ENCODE assay signal across 13 cellular contexts in the genomic region with DNA sequence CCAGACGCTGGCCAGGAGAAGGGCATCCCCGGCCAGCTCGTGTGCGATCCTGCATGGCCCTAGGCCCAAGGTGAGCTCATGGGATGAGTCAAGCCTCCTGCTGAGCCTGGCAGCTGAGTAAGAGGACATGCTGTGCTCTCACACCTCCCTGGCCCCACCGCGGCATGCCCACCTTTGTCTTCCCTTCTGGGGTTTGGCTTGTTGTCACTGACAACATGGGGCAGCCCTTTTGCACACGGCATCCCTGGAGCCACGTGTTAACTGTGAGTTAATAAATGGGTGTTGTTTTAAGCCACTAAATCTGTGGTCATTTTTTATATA. TPM values are rescaled to one million over a fixed set of nuclear protein-coding genes. Genes with fewer than 3 reads are reported as not detected.
DNase-seq lines count a peak whose midpoint lies in the region; ATAC-seq and TF ChIP-seq lines count a peak whose summit lies in the region.
"Had no signal": no experiment of that assay in that cellular context is flagged by ENCODE, and none has a peak within 500 bp of the region (broad histone marks: within the 10 kb centered on the region; RNA-seq: fewer than 3 reads in every experiment).

No MANE protein-coding gene starts in this region.

- no peak for DNase-seq in GM23338 (ENCODE audit: low spot score)
- no peak for DNase-seq in Panc1 (ENCODE audit: low read depth, low spot score)
- peak; percentile 99 for DNase-seq in epithelial cell of esophagus (ENCODE audit: low read depth)
- peak; percentile 70 to 91 for DNase-seq in psoas muscle
- DNase-seq in activated T-cell treated with anti-CD3 and anti-CD28 coated beads, Interleukin-2, amount 50 U/mL, for 72 hours: no peak
- DNase-seq: Caco-2, dermis blood vessel endothelial cell had no signal

- H3K4me1 ChIP-seq in GM23338 (ENCODE audit: insufficient read depth) (no peaks in the 10 kb centered on the region), Panc1 (ENCODE audit: control insufficient read depth, insufficient read depth, low read length) (peaks cover 8% of the 10 kb centered on the region), psoas muscle (peaks cover 25% of the 10 kb centered on the region)

- no peak overlapping the region for H3K27ac ChIP-seq in GM23338 (ENCODE audit: low read depth)
- H3K27ac ChIP-seq in Panc1 (ENCODE audit: low read length): no peak overlapping the region; the same call in 1 of the 2 replicates
- H3K27ac ChIP-seq in psoas muscle: peak overlapping the region; percentile 43
- H3K27ac ChIP-seq: tibial artery had no signal

- H3K4me2 ChIP-seq in GM23338: no peak overlapping the region

- no TSS peak for BruUV-seq in Panc1 (replicated peaks; lab: Mats Ljungman, UMichigan)

- H2AFZ ChIP-seq in GM23338: peak overlapping the region; percentile 69; the same call in 1 of the 2 replicates

- no peak overlapping the region for H3K4me3 ChIP-seq in GM23338
- no peak overlapping the region for H3K4me3 ChIP-seq in Panc1 (ENCODE audit: low read depth in 2 of 2, low read length in 2 of 2)
- no peak overlapping the region for H3K4me3 ChIP-seq in epithelial cell of esophagus (ENCODE audit: low read length)
- H3K4me3 ChIP-seq in psoas muscle: no peak overlapping the region
- H3K4me3 ChIP-seq: tibial artery had no signal

- H3K4me1 Mint-ChIP-seq in GM23338: peaks cover 20% of the 10 kb centered on the region
- H3K4me1 Mint-ChIP-seq in activated T-cell treated with anti-CD3 and anti-CD28 coated beads, Interleukin-2, amount 50 U/mL, for 72 hours (ENCODE audit: low read depth): peaks cover 25% of the 10 kb centered on the region

- in situ Hi-C loops in Panc1 (cut with HindIII; ENCODE audit: low pct_unique_long_range_greater_than_20kb, low sequenced_read_pairs): no loop called here

- H3K36me3 Mint-ChIP-seq in GM23338 (ENCODE audit: low read depth): no peaks in the 10 kb centered on the region
- peaks cover 0 to 2% of the 10 kb centered on the region in 2 donors for H3K36me3 Mint-ChIP-seq in activated T-cell treated with anti-CD3 and anti-CD28 coated beads, Interleukin-2, amount 50 U/mL, for 72 hours (ENCODE audit: insufficient read depth in 2 of 2)

- no peaks in the 10 kb centered on the region for H3K79me2 ChIP-seq in GM23338 (replicated peaks; ENCODE audit: insufficient read depth)

- H4K20me1 ChIP-seq in GM23338 (replicated peaks; ENCODE audit: insufficient read depth): no peaks in the 10 kb centered on the region

- intact Hi-C loops in Panc1 (cut with micrococcal nuclease; ENCODE audit: unreplicated experiment): no loop called here
- intact Hi-C loops in psoas muscle (cut with DNase I): no loop called here

- POLR2A ChIA-PET in Panc1 (lab: Charles Lee): no interaction called here

- no peaks in the 10 kb centered on the region for H3K9me2 ChIP-seq in GM23338 (ENCODE audit: insufficient read depth)

- no peak overlapping the region for H3K4me3 Mint-ChIP-seq in GM23338
- H3K4me3 Mint-ChIP-seq in activated T-cell treated with anti-CD3 and anti-CD28 coated beads, Interleukin-2, amount 50 U/mL, for 72 hours: no peak overlapping the region
- H3K4me3 Mint-ChIP-seq: activated T-helper 17 cell treated with anti-CD3 and anti-CD28 coated beads, Interleukin-2, amount 50 U/mL, for 72 hours; nephron had no signal

- no peaks in the 10 kb centered on the region for H3F3A ChIP-seq in GM23338 (replicated peaks; ENCODE audit: low read depth)

- CTCF ChIA-PET in Panc1 (lab: Charles Lee): interaction anchor here (0.5 to 2.4 kb wide), 3 partner anchors 23 to 34 kb away, joined by 3 to 11 read pairs (median 9); no protein-coding TSS in a partner anchor

- H3K27me3 ChIP-seq in GM23338 (ENCODE audit: insufficient read depth): no peaks in the 10 kb centered on the region
- H3K27me3 ChIP-seq in Panc1 (ENCODE audit: control insufficient read depth, insufficient read depth, low read length): no peaks in the 10 kb centered on the region
- H3K27me3 ChIP-seq in psoas muscle (ENCODE audit: insufficient read depth in 3 of 3, low read length in 2 of 3): no peaks in the 10 kb centered on the region
- H3K27me3 ChIP-seq: tibial artery had no signal

- H3K36me3 ChIP-seq in GM23338 (ENCODE audit: insufficient read depth): no peaks in the 10 kb centered on the region
- no peaks in the 10 kb centered on the region for H3K36me3 ChIP-seq in Panc1 (ENCODE audit: control insufficient read depth, insufficient read depth, low read length)
- H3K36me3 ChIP-seq in psoas muscle (ENCODE audit: insufficient read depth in 1 of 2, low read depth in 1 of 2): no peaks in the 10 kb centered on the region
- H3K36me3 ChIP-seq: tibial artery had no signal

- WGBS in psoas muscle, 3 donors: 26 to 51% (median 34%) methylated on average over 8 of the region's 8 CpGs

- ATAC-seq in GM23338 (peak; percentile 67), Panc1 (peak; percentile 89), psoas muscle (peak; percentile 93 to 98 (median 96)), GM21447 (IDR thresholded peaks at IDR 0.05; ENCODE audit: unreplicated experiment) (no peak), GM18498 (IDR thresholded peaks at IDR 0.05; ENCODE audit: unreplicated experiment) (no peak), HG02973 (IDR thresholded peaks at IDR 0.05; ENCODE audit: unreplicated experiment) (no peak)
- no peak for ATAC-seq in activated T-cell treated with anti-CD3 and anti-CD28 coated beads, Interleukin-2, amount 50 U/mL, for 72 hours (replicated peaks in 1 of 2)
- ATAC-seq: activated T-helper 17 cell treated with anti-CD3 and anti-CD28 coated beads, Interleukin-2, amount 50 U/mL, for 72 hours had no signal

- no peak overlapping the region for H3K27ac Mint-ChIP-seq in GM23338
- no peak overlapping the region for H3K27ac Mint-ChIP-seq in activated T-cell treated with anti-CD3 and anti-CD28 coated beads, Interleukin-2, amount 50 U/mL, for 72 hours
- H3K27ac Mint-ChIP-seq: activated T-helper 17 cell treated with anti-CD3 and anti-CD28 coated beads, Interleukin-2, amount 50 U/mL, for 72 hours had no signal

- H3K9me3 Mint-ChIP-seq in GM23338: no peaks in the 10 kb centered on the region
- H3K9me3 Mint-ChIP-seq in activated T-cell treated with anti-CD3 and anti-CD28 coated beads, Interleukin-2, amount 50 U/mL, for 72 hours: no peaks in the 10 kb centered on the region
- H3K9me3 Mint-ChIP-seq: nephron had no signal

- H3K27me3 Mint-ChIP-seq in GM23338 (ENCODE audit: insufficient read depth, low read depth, poor library complexity): peaks cover 9% of the 10 kb centered on the region
- peaks cover 12% of the 10 kb centered on the region for H3K27me3 Mint-ChIP-seq in activated T-cell treated with anti-CD3 and anti-CD28 coated beads, Interleukin-2, amount 50 U/mL, for 72 hours (ENCODE audit: low read depth)

- H3K9me3 ChIP-seq in Panc1 (ENCODE audit: control insufficient read depth, insufficient read depth, low read depth, low read length) (no peaks in the 10 kb centered on the region), psoas muscle (no peaks in the 10 kb centered on the region)
- H3K9me3 ChIP-seq: Caco-2, tibial artery had no signal

- TF ChIP-seq CTCF in GM23338 (conservative IDR thresholded peaks at IDR 0.05; ENCODE audit: low read depth in 2 of 2) (no peak), Panc1 (IDR thresholded peaks at IDR 0.05) (no peak), epithelial cell of esophagus (IDR thresholded peaks at IDR 0.05; ENCODE audit: insufficient read depth, low read depth, low read length, missing control alignments) (no peak), psoas muscle (IDR thresholded peaks at IDR 0.05) (no peak)

TF ChIP-seq in GM23338, 12 proteins besides CTCF, POLR2A, EP300 and RAD21 (continues in another document):
- TF ChIP-seq ZNF331 (CRISPR knock-in tag; IDR thresholded peaks at IDR 0.05; ENCODE audit: low read depth): no peak
- TF ChIP-seq STAT1 (IDR thresholded peaks at IDR 0.05; ENCODE audit: unreplicated experiment): no peak
- no peak for TF ChIP-seq EZH2 (IDR thresholded peaks at IDR 0.05; ENCODE audit: low read depth, unreplicated experiment)

RNA-seq across cellular contexts. Expression of gene TNS4, which starts 8.9 kb away (rescaled TPM):
- 0.08 and 4.9 TPM in 2 replicates for total RNA-seq in GM23338 (2014; rRNA removed; shearing (Covaris generic))
- 0.31 and 0.64 TPM in 2 replicates for polyA plus RNA-seq in GM23338 (2016; fragmentation: Nextera tagmentation; extraction: Ambion mirVana)
- total RNA-seq in Panc1 (2021; ENCODE audit: unreplicated experiment): not detected
- polyA plus RNA-seq in Panc1 (2012; ENCODE audit: insufficient read length): not detected
- total RNA-seq in psoas muscle: under 1 TPM in 1 of 4 donors, not detected in 3; 0.06 TPM
- polyA plus RNA-seq in psoas muscle: under 1 TPM in 1 of 3 donors, not detected in 2; 0.04 TPM
- total RNA-seq in activated T-cell treated with anti-CD3 and anti-CD28 coated beads, Interleukin-2, amount 50 U/mL, for 72 hours: 10 to 100 TPM in 1 of 2 donors, 1 to 10 TPM in 1; 9.9 to 10.6 TPM
- total RNA-seq: Caco-2, dermis blood vessel endothelial cell had no signal

RNA-seq across cellular contexts. Expression of gene CCR7, which starts 55.0 kb away (rescaled TPM):
- total RNA-seq in GM23338 (2014; rRNA removed; shearing (Covaris generic)): 0.59 TPM in 1 of 2 replicates, not detected in the other
- polyA plus RNA-seq in GM23338 (2016; fragmentation: Nextera tagmentation; extraction: Ambion mirVana) (0.37 and 0.75 TPM in 2 replicates), psoas muscle (under 1 TPM in 2 of 3 donors, not detected in 1; 0.08 to 0.09 TPM)
- total RNA-seq in Panc1 (2021; ENCODE audit: unreplicated experiment) (0.44 TPM), psoas muscle (under 1 TPM; 0.20 to 0.24 (median 0.21) TPM)
- polyA plus RNA-seq in Panc1 (2012; ENCODE audit: insufficient read length): not detected
- total RNA-seq in activated T-cell treated with anti-CD3 and anti-CD28 coated beads, Interleukin-2, amount 50 U/mL, for 72 hours: 100 to 1,000 TPM; 311 to 371 TPM
- total RNA-seq: Caco-2 had no signal

Comparison
In these comparisons a context has a peak if more than half of its experiments do, and no peak if none do; other contexts are left out.
1. ATAC-seq: peak in GM23338 (single experiment), Panc1 (single experiment) and psoas muscle (4 of 4); none in GM21447 (single experiment), activated T-cell treated with anti-CD3 and anti-CD28 coated beads, Interleukin-2, amount 50 U/mL, for 72 hours (0 of 2), GM18498 (single experiment) and HG02973 (single experiment).
2. DNase-seq: peak in epithelial cell of esophagus (single experiment) and psoas muscle (2 of 2); none in GM23338 (single experiment), Panc1 (single experiment) and activated T-cell treated with anti-CD3 and anti-CD28 coated beads, Interleukin-2, amount 50 U/mL, for 72 hours (0 of 2).
3. RNA of gene CCR7, which starts 55.0 kb away (total RNA-seq): 311 to 371 TPM in activated T-cell treated with anti-CD3 and anti-CD28 coated beads, Interleukin-2, amount 50 U/mL, for 72 hours; 0.59 TPM in GM23338, 0.44 TPM in Panc1 (single experiment) and 0.20 to 0.24 TPM in psoas muscle; every median in the first group is over 100 times any median in the second.